Comparison of ENCODE assay signal across 16 cellular contexts in genomic region chr13:68806125-68806524, GRCh38.
"Had no signal": no experiment of that assay in that cellular context is flagged by ENCODE, and none has a peak within 500 bp of the region (broad histone marks: within the 10 kb centered on the region; RNA-seq: fewer than 3 reads in every experiment).

No MANE protein-coding gene starts in this region.

- DNase-seq: activated CD4-positive, alpha-beta T cell treated with anti-CD3 and anti-CD28 coated beads, Interleukin-2, amount 50 U/mL, for 1 hour; activated CD8-positive, alpha-beta memory T cell treated with anti-CD3 and anti-CD28 coated beads for 24 hours; activated naive CD8-positive, alpha-beta T cell treated with anti-CD3 and anti-CD28 coated beads for 36 hours; amygdala; effector CD4-positive, alpha-beta T cell; hippocampal formation; left lung; naive B cell; ovary; stimulated activated naive CD8-positive, alpha-beta T cell treated with anti-CD3 and anti-CD28 coated beads, Interleukin-15, Interleukin-2, amounts not matched to agents 100 U/mL and 50 U/mL, for 24 hours; transverse colon had no signal

- H3K4me1 ChIP-seq: esophagus muscularis mucosa, left lung, transverse colon, vagina had no signal

- H3K36me3 ChIP-seq: esophagus muscularis mucosa, left lung, ovary, transverse colon, vagina had no signal

- H3K27ac ChIP-seq: coronary artery, esophagus muscularis mucosa, left lung, ovary, transverse colon, vagina had no signal

- H3K9me3 ChIP-seq: esophagus muscularis mucosa, left lung, ovary, transverse colon, vagina had no signal

- ATAC-seq: activated CD4-positive, CD25-positive, alpha-beta regulatory T cell treated with anti-CD3 and anti-CD28 coated beads, Interleukin-2, amount 50 U/mL, for 24 hours; left lung; sciatic nerve; stimulated activated naive CD8-positive, alpha-beta T cell treated with anti-CD3 and anti-CD28 coated beads, Interleukin-15, Interleukin-2, amounts not matched to agents 100 U/mL and 50 U/mL, for 24 hours had no signal

- H3K4me3 ChIP-seq: coronary artery, esophagus muscularis mucosa, left lung, ovary, transverse colon, vagina had no signal

- H3K27me3 ChIP-seq: esophagus muscularis mucosa, left lung, ovary, transverse colon, vagina had no signal
